In genomic region chr6:50819906-50820589, GRCh38 we compare ENCODE assay signal across 11 cellular contexts. TPM values are rescaled to one million over a fixed set of nuclear protein-coding genes. Genes with fewer than 3 reads are reported as not detected.
DNase-seq lines count a peak whose midpoint lies in the region; ATAC-seq and TF ChIP-seq lines count a peak whose summit lies in the region.
"Had no signal": no experiment of that assay in that cellular context is flagged by ENCODE, and none has a peak within 500 bp of the region (broad histone marks: within the 10 kb centered on the region; RNA-seq: fewer than 3 reads in every experiment).

No MANE protein-coding gene starts in this region.

- H3K9ac ChIP-seq in GM23248, result no peak overlapping the region

- peak overlapping the region; percentile 0; the same call in 1 of the 2 replicates for H2AFZ ChIP-seq in GM23248

- no peaks in the 10 kb centered on the region for H3K4me1 ChIP-seq in GM23248 (ENCODE audit: insufficient read depth)
- H3K4me1 ChIP-seq in iPS DF 6.9 (ENCODE audit: control insufficient read depth, insufficient read depth, low read length), result peaks cover 10% of the 10 kb centered on the region
- H3K4me1 ChIP-seq in gastrocnemius medialis, result peaks cover 0 to 4% of the 10 kb centered on the region in 2 donors

- no peaks in the 10 kb centered on the region for H4K20me1 ChIP-seq in GM23248 (ENCODE audit: insufficient read depth)

- H3F3A ChIP-seq in GM23248 (ENCODE audit: insufficient read depth), result no peaks in the 10 kb centered on the region

- H3K4me2 ChIP-seq in GM23248 (ENCODE audit: unreplicated experiment), result no peak overlapping the region

- peak; percentile 8 for DNase-seq in GM23248
- peak; percentile 28 for DNase-seq in NCI-H69 (lab: John Stamatoyannopoulos, UW)
- DNase-seq in iPS DF 6.9 (ENCODE audit: low read depth, low spot score), result no peak
- no peak for DNase-seq in gastrocnemius medialis
- no peak for DNase-seq in NCI-H187 (lab: John Stamatoyannopoulos, UW)
- no peak for DNase-seq in T-helper 2 cell
- DNase-seq: GF-D8, NCI-H1417 treated with DMSO at 0.1 percent for 48 hours, SHP77 had no signal

- TF ChIP-seq POLR2A in gastrocnemius medialis (IDR thresholded peaks at IDR 0.05), result no peak

- in situ Hi-C loops in GM23248 (cut with MboI), result loop anchor here (10.0 kb wide), 1 partner anchor 1145 kb away; no protein-coding TSS in a partner anchor
- in situ Hi-C loops in gastrocnemius medialis (cut with MboI; ENCODE audit: low sequenced_read_pairs in 4 of 4), result loop anchor here (10.0 to 25.0 kb wide), 4 partner anchors 717 to 1205 kb away; no protein-coding TSS in a partner anchor

- H3K27ac ChIP-seq in GM23248 (no peak overlapping the region), iPS DF 6.9 (ENCODE audit: low read length) (no peak overlapping the region), gastrocnemius medialis (no peak overlapping the region)

- WGBS in GM23248 (ENCODE audit: low coverage in 1 of 2, low lambda C conversion rate in 2 of 2, missing lambda C conversion rate in 2 of 2), 2 experiments, result 2 to 7% methylated on average over 37 to 46 of the region's 46 CpGs
- WGBS in iPS DF 6.9 (ENCODE audit: insufficient coverage, insufficient read length), result 100% methylated on average over 2 of the region's 46 CpGs

- TF ChIP-seq CTCF in gastrocnemius medialis (IDR thresholded peaks at IDR 0.05 in 4 of 5, conservative IDR thresholded peaks at IDR 0.05 in 1 of 5), result no peak

- intact Hi-C loops in gastrocnemius medialis (cut with DNase I; ENCODE audit: low total_unique reads), result loop anchor here (5.0 kb wide), 3 partner anchors 532 to 1202 kb away; no protein-coding TSS in a partner anchor

- no peak for ATAC-seq in gastrocnemius medialis
- ATAC-seq in GM18909 (IDR thresholded peaks at IDR 0.05; ENCODE audit: poor library complexity, unreplicated experiment), result no peak

- no peaks in the 10 kb centered on the region for H3K79me2 ChIP-seq in GM23248 (ENCODE audit: insufficient read depth)

- no peaks in the 10 kb centered on the region for H3K9me2 ChIP-seq in GM23248 (ENCODE audit: insufficient read depth)

- no peaks in the 10 kb centered on the region for H3K9me3 ChIP-seq in GM23248 (ENCODE audit: low read depth)
- no peaks in the 10 kb centered on the region for H3K9me3 ChIP-seq in iPS DF 6.9 (ENCODE audit: control insufficient read depth, insufficient read depth, low read length)
- H3K9me3 ChIP-seq in gastrocnemius medialis, result no peaks in the 10 kb centered on the region

- H3K27me3 ChIP-seq in GM23248 (replicated peaks; ENCODE audit: insufficient read depth) (peaks cover 79% of the 10 kb centered on the region), iPS DF 6.9 (ENCODE audit: control insufficient read depth, insufficient read depth, low read length) (peaks cover 67% of the 10 kb centered on the region), gastrocnemius medialis (peaks cover 77 to 95% (median 91%) of the 10 kb centered on the region in 3 donors)

- no peaks in the 10 kb centered on the region for H3K36me3 ChIP-seq in GM23248 (ENCODE audit: low read depth)
- no peaks in the 10 kb centered on the region for H3K36me3 ChIP-seq in iPS DF 6.9 (ENCODE audit: control insufficient read depth, insufficient read depth, low read length)
- H3K36me3 ChIP-seq in gastrocnemius medialis, result no peaks in the 10 kb centered on the region

- H3K4me3 ChIP-seq in GM23248 (peak overlapping the region; percentile 23; the same call in 1 of the 2 replicates), iPS DF 6.9 (ENCODE audit: low read length) (peak overlapping the region; percentile 8; the same call in 1 of the 2 replicates), gastrocnemius medialis (peak overlapping the region in 3 of 4 donors; percentile 9 to 36 (median 20))

RNA-seq across cellular contexts. Expression of gene TFAP2B, which starts 1.4 kb away (rescaled TPM):
- not detected in 2 replicates for total RNA-seq in GM23248 (2014; rRNA removed; shearing (Covaris generic))
- polyA plus RNA-seq in GM23248 (2016; fragmentation: Nextera tagmentation; extraction: Ambion mirVana), result not detected in 2 replicates
- not detected for total RNA-seq in gastrocnemius medialis
- total RNA-seq: left lobe of liver had no signal

Comparison
In these comparisons a context has a peak if more than half of its experiments do, and no peak if none do; other contexts are left out.
1. DNase-seq: peak in GM23248 (single experiment) and NCI-H69 (single experiment); none in iPS DF 6.9 (single experiment), gastrocnemius medialis (0 of 2), NCI-H187 (0 of 2) and T-helper 2 cell (0 of 5).
2. Peak in every context shown above with its lines, with median percentiles within 50 percentile points of each other: H3K4me3 ChIP-seq.